In the genomic region with DNA sequence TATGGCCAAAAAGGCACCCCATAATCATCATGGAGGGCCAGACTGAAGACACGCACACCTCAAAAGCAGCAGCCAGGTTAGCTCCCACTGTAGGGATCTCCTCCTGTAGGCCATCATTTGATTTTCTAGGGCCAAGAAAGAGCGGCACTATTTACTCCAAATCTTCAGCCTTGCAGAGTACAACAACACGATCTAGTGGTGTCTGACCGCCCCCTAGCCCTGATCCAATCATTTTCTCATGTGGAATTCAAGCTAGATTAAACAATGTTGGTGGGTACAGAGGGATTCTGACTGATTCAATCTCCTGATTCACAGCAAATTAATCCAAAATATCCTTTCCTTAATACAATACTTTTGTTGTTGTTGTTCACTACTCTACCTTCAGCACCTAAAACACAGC, we compare ENCODE assay signal across 24 cellular contexts. TPM values are rescaled to one million over a fixed set of nuclear protein-coding genes. Genes with fewer than 3 reads are reported as not detected.
"Had no signal": no experiment of that assay in that cellular context is flagged by ENCODE, and none has a peak within 500 bp of the region (broad histone marks: within the 10 kb centered on the region; RNA-seq: fewer than 3 reads in every experiment).

No MANE protein-coding gene starts in this region.

- H3K4me3 Mint-ChIP-seq: activated CD8-positive, alpha-beta T cell treated with anti-CD3 and anti-CD28 coated beads for 36 hours; activated naive CD8-positive, alpha-beta T cell; dendritic cell treated with granulocyte-macrophage colony-stimulating factor and Interleukin-4, amounts not matched to agents 40 ng/mL and 50 ng/mL, for 4 days; nephron had no signal

- FAIRE-seq: frontal cortex had no signal

- H3K9me3 ChIP-seq: right atrium auricular region, tibial nerve, vagina had no signal

- H3K27me3 ChIP-seq: vagina had no signal

- H3K9me3 Mint-ChIP-seq: activated CD8-positive, alpha-beta T cell treated with anti-CD3 and anti-CD28 coated beads for 36 hours; nephron had no signal

- H3K36me3 Mint-ChIP-seq: activated naive CD8-positive, alpha-beta T cell had no signal

- H3K27ac ChIP-seq: right atrium auricular region, skin epidermis, tibial nerve, vagina, WERI-Rb-1 had no signal

- H3K36me3 ChIP-seq: right atrium auricular region, vagina had no signal

- H3K27ac Mint-ChIP-seq: activated CD8-positive, alpha-beta T cell treated with anti-CD3 and anti-CD28 coated beads for 36 hours; activated naive CD8-positive, alpha-beta T cell; dendritic cell treated with granulocyte-macrophage colony-stimulating factor and Interleukin-4, amounts not matched to agents 40 ng/mL and 50 ng/mL, for 4 days; nephron had no signal

- H3K4me3 ChIP-seq: right atrium auricular region, skin epidermis, tibial nerve, vagina had no signal

- DNase-seq: activated CD4-positive, alpha-beta T cell treated with anti-CD3 and anti-CD28 coated beads for 4 hours; activated CD8-positive, alpha-beta memory T cell treated with anti-CD3 and anti-CD28 coated beads, Interleukin-2, amount 50 U/mL, for 4 hours; activated CD8-positive, alpha-beta T cell treated with anti-CD3 and anti-CD28 coated beads for 36 hours; activated gamma-delta T cell treated with Interleukin-2 at 50 U/mL for 16 hours; amygdala; cerebellar nuclear complex; effector memory CD4-positive, alpha-beta T cell; head of caudate nucleus; nucleus accumbens; stimulated activated CD4-positive, alpha-beta T cell treated with anti-CD3 and anti-CD28 coated beads, Interleukin-15, amount 100 ng/mL, for 24 hours; stimulated activated CD4-positive, alpha-beta T cell treated with anti-CD3 and anti-CD28 coated beads, Interleukin-4, amount 100 ng/mL, for 1 hour; stimulated activated naive CD4-positive, alpha-beta T cell treated with Interleukin-2 at 50 U/mL for 16 hours; substantia nigra; T1000; WERI-Rb-1 had no signal

RNA-seq across cellular contexts. Expression of a gene that starts 12.5 kb away (rescaled TPM):
- total RNA-seq: posterior vena cava, right atrium auricular region, vagina had no signal
